1 cellular context compared by ENCODE assay signal in genomic region chr12:112941528-112942335, GRCh38.
TF ChIP-seq lines count a peak whose summit lies in the region.

No MANE protein-coding gene starts in this region.

TF ChIP-seq in SK-N-SH treated with all-trans-retinoic acid at 6 μM for 48 hours, 23 proteins besides CTCF, POLR2A, EP300 and RAD21 (continued from another document):
- TF ChIP-seq TCF4 (CRISPR knock-in tag; IDR thresholded peaks at IDR 0.05; ENCODE audit: borderline replicate concordance) (no peak), SNAI2 (CRISPR knock-in tag; IDR thresholded peaks at IDR 0.05) (no peak), ESRRG (CRISPR knock-in tag; IDR thresholded peaks at IDR 0.05) (no peak), RARB (CRISPR knock-in tag; IDR thresholded peaks at IDR 0.05) (no peak), ZC3H10 (CRISPR knock-in tag; IDR thresholded peaks at IDR 0.05) (no peak), CSRNP3 (CRISPR knock-in tag; IDR thresholded peaks at IDR 0.05) (no peak)
- TF ChIP-seq, protein P1, sequence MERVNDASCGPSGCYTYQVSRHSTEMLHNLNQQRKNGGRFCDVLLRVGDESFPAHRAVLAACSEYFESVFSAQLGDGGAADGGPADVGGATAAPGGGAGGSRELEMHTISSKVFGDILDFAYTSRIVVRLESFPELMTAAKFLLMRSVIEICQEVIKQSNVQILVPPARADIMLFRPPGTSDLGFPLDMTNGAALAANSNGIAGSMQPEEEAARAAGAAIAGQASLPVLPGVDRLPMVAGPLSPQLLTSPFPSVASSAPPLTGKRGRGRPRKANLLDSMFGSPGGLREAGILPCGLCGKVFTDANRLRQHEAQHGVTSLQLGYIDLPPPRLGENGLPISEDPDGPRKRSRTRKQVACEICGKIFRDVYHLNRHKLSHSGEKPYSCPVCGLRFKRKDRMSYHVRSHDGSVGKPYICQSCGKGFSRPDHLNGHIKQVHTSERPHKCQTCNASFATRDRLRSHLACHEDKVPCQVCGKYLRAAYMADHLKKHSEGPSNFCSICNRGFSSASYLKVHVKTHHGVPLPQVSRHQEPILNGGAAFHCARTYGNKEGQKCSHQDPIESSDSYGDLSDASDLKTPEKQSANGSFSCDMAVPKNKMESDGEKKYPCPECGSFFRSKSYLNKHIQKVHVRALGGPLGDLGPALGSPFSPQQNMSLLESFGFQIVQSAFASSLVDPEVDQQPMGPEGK (CRISPR knock-in tag; IDR thresholded peaks at IDR 0.05; ENCODE audit: borderline replicate concordance): no peak
